In the genomic region with DNA sequence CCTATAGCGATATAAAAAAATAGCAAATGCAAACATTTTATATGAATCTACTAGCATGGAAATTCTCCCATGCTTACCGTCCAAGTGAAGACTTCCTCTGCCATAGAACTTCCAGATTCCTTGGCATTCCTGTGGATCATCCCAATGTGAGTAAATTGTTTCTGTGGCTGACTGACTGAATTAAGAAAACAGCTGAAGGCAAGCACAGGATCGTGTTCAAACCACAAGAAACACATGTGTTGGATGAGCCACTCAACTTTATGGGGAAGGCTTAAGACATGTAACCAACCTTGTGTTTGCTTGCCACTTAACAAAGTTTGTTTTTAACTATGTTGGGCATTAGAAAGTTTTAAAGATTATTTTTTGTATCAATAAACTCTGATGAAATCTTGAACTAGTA, we compare ENCODE assay signal across 14 cellular contexts. TPM values are rescaled to one million over a fixed set of nuclear protein-coding genes. Genes with fewer than 3 reads are reported as not detected.
DNase-seq lines count a peak whose midpoint lies in the region; ATAC-seq and TF ChIP-seq lines count a peak whose summit lies in the region.
"Had no signal": no experiment of that assay in that cellular context is flagged by ENCODE, and none has a peak within 500 bp of the region (broad histone marks: within the 10 kb centered on the region; RNA-seq: fewer than 3 reads in every experiment).

No MANE protein-coding gene starts in this region.

- peak overlapping the region; percentile 57 to 65 for H3K4me3 ChIP-seq in Panc1 (ENCODE audit: low read depth in 2 of 2, low read length in 2 of 2)
- H3K4me3 ChIP-seq in epithelial cell of esophagus (ENCODE audit: low read length), result no peak overlapping the region

- in situ Hi-C loops in Panc1 (cut with HindIII; ENCODE audit: low pct_unique_long_range_greater_than_20kb, low sequenced_read_pairs), result no loop called here

- no peaks in the 10 kb centered on the region for H3K27me3 Mint-ChIP-seq in osteocyte (ENCODE audit: unreplicated experiment)

- no peaks in the 10 kb centered on the region for H3K27me3 ChIP-seq in Panc1 (ENCODE audit: control insufficient read depth, insufficient read depth, low read length)

- peak overlapping the region; percentile 61 for H3K4me3 Mint-ChIP-seq in osteocyte (ENCODE audit: unreplicated experiment)
- H3K4me3 Mint-ChIP-seq: CD8-positive, alpha-beta memory T cell had no signal

- peak overlapping the region; percentile 83 for H3K27ac Mint-ChIP-seq in osteocyte (ENCODE audit: unreplicated experiment)
- H3K27ac Mint-ChIP-seq: CD8-positive, alpha-beta memory T cell had no signal

- POLR2A ChIA-PET in Panc1 (lab: Charles Lee), result interaction anchor here (0.5 to 0.7 kb wide), 4 partner anchors 10 to 196 kb away, joined by 4 to 9 read pairs (median 6); no protein-coding TSS in a partner anchor

- H3K4me1 Mint-ChIP-seq in osteocyte (ENCODE audit: unreplicated experiment), result peaks cover 77% of the 10 kb centered on the region
- H3K4me1 Mint-ChIP-seq: CD8-positive, alpha-beta memory T cell had no signal

- H3K9me3 ChIP-seq in Panc1 (ENCODE audit: control insufficient read depth, insufficient read depth, low read depth, low read length), result no peaks in the 10 kb centered on the region

- no TSS peak for BruUV-seq in Panc1 (replicated peaks; lab: Mats Ljungman, UMichigan)

- H3K36me3 ChIP-seq in Panc1 (ENCODE audit: control insufficient read depth, insufficient read depth, low read length), result no peaks in the 10 kb centered on the region; the same call in 1 of the 2 replicates

- no peaks in the 10 kb centered on the region for H3K36me3 Mint-ChIP-seq in osteocyte (ENCODE audit: unreplicated experiment)
- H3K36me3 Mint-ChIP-seq: CD8-positive, alpha-beta memory T cell had no signal

- TF ChIP-seq CTCF in Panc1 (IDR thresholded peaks at IDR 0.05) (no peak), epithelial cell of esophagus (IDR thresholded peaks at IDR 0.05; ENCODE audit: insufficient read depth, low read depth, low read length, missing control alignments) (no peak), osteocyte (IDR thresholded peaks at IDR 0.05) (no peak)

- peaks cover 53% of the 10 kb centered on the region for H3K4me1 ChIP-seq in Panc1 (ENCODE audit: control insufficient read depth, insufficient read depth, low read length)

- intact Hi-C loops in Panc1 (cut with micrococcal nuclease; ENCODE audit: unreplicated experiment), result no loop called here

- H3K9me3 Mint-ChIP-seq in osteocyte (ENCODE audit: unreplicated experiment), result no peaks in the 10 kb centered on the region
- H3K9me3 Mint-ChIP-seq: CD8-positive, alpha-beta memory T cell had no signal

- ATAC-seq in Panc1 (peak; percentile 47), HG03442 (IDR thresholded peaks at IDR 0.05; ENCODE audit: unreplicated experiment) (no peak)

- H3K27ac ChIP-seq in Panc1 (ENCODE audit: low read length), result peak overlapping the region; percentile 100

- CTCF ChIA-PET in Panc1 (lab: Charles Lee), result interaction anchor here (0.7 kb wide), 1 partner anchor 12 kb away, joined by 3 read pairs; no protein-coding TSS in a partner anchor

- DNase-seq in GM03348 (ENCODE audit: low spot score) (peak; percentile 69), Panc1 (ENCODE audit: low read depth, low spot score) (peak; percentile 91), epithelial cell of esophagus (ENCODE audit: low read depth) (peak; percentile 72), osteocyte (ENCODE audit: extremely low spot score, unreplicated experiment) (no peak), GOT3 (lab: John Stamatoyannopoulos, UW) (no peak), NCI-H146 (lab: John Stamatoyannopoulos, UW) (no peak)
- DNase-seq in effector CD4-positive, alpha-beta T cell, result no peak
- DNase-seq: CD8-positive, alpha-beta memory T cell; NCI-H1436; NCI-H774; trophoblast cell had no signal

RNA-seq across cellular contexts. Expression of gene MYPN, which starts 2.6 kb away (rescaled TPM):
- total RNA-seq in Panc1 (2021; ENCODE audit: unreplicated experiment) (39.1 TPM), osteocyte (1.0 and 1.8 TPM in 2 replicates)
- polyA plus RNA-seq in Panc1 (2012; ENCODE audit: insufficient read length), result 16.3 TPM
- total RNA-seq: CD8-positive, alpha-beta memory T cell; mesenteric fat pad; T-helper 1 cell treated with Interleukin-12 subunit alpha and Interleukin-12 subunit beta and Interleukin-4 antibody, amounts not matched to agents 30 ng/mL and 1 ng/mL, for 36 hours had no signal
- polyA plus RNA-seq: CD8-positive, alpha-beta memory T cell had no signal

RNA-seq across cellular contexts. Expression of gene HERC4, which starts 31.6 kb away (rescaled TPM):
- total RNA-seq in Panc1 (2021; ENCODE audit: unreplicated experiment) (119 TPM), osteocyte (57.0 and 59.4 TPM in 2 replicates)
- polyA plus RNA-seq in Panc1 (2012; ENCODE audit: insufficient read length), result 40.5 TPM

Comparison
In these comparisons a context has a peak if more than half of its experiments do, and no peak if none do; other contexts are left out.
1. DNase-seq: peak in GM03348 (single experiment), Panc1 (single experiment) and epithelial cell of esophagus (single experiment); none in osteocyte (single experiment), GOT3 (single experiment), effector CD4-positive, alpha-beta T cell (single experiment) and NCI-H146 (single experiment).
2. RNA of gene MYPN, which starts 2.6 kb away (total RNA-seq): 39.1 TPM in Panc1 (single experiment); 1.0 to 1.8 TPM in osteocyte; every median in the first group is over 10 times any median in the second.